2 cellular contexts compared by ENCODE assay signal in the genomic region with DNA sequence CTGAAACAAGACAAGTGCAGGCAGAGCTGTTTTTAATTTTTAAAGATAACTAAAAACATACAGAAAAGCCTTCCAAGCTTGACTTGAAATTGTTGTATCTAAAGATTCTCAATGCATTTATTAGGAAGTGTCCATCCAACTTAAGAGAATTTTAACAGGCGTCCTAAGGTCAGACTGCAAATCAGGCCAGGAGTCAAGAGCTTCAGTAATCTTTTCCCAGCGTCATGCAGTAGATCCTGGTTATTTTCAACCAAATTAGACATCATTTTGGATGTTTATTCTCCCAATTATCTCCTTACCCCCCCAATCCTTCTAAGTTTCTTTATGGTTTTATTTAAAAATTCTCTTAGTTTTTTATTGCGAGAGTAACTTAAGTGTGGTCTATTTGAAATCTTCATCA.
TF ChIP-seq lines count a peak whose summit lies in the region.

No MANE protein-coding gene starts in this region.

TF ChIP-seq in liver, 16 proteins besides CTCF, POLR2A, EP300 and RAD21:
- TF ChIP-seq REST (IDR thresholded peaks at IDR 0.05): no peak
- TF ChIP-seq YY1 (IDR thresholded peaks at IDR 0.05): no peak
- TF ChIP-seq FOXA2 (IDR thresholded peaks at IDR 0.05): no peak
- TF ChIP-seq JUND (IDR thresholded peaks at IDR 0.05): peak in 1 of 2 donors; percentile 27
- no peak for TF ChIP-seq HNF4G (IDR thresholded peaks at IDR 0.05)
- TF ChIP-seq EGR1 (IDR thresholded peaks at IDR 0.05; ENCODE audit: low read depth in 2 of 2): no peak
- TF ChIP-seq, protein P1, sequence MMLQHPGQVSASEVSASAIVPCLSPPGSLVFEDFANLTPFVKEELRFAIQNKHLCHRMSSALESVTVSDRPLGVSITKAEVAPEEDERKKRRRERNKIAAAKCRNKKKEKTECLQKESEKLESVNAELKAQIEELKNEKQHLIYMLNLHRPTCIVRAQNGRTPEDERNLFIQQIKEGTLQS (IDR thresholded peaks at IDR 0.05): no peak
- peak; percentile 53 for TF ChIP-seq NR2F2 (IDR thresholded peaks at IDR 0.05)

TF ChIP-seq in HepG2, 621 proteins besides CTCF, POLR2A, EP300 and RAD21 (continued from another document):
- no peak for TF ChIP-seq PAX8 (CRISPR knock-in tag; IDR thresholded peaks at IDR 0.05; ENCODE audit: borderline replicate concordance)
- no peak for TF ChIP-seq ISL2 (CRISPR knock-in tag; IDR thresholded peaks at IDR 0.05)
- no peak for TF ChIP-seq NCOR1 (IDR thresholded peaks at IDR 0.05; ENCODE audit: borderline replicate concordance, low read length)
- no peak for TF ChIP-seq ZNF343 (CRISPR knock-in tag; IDR thresholded peaks at IDR 0.05)
- TF ChIP-seq E2F2 (CRISPR knock-in tag; IDR thresholded peaks at IDR 0.05; ENCODE audit: borderline replicate concordance): no peak
- TF ChIP-seq GMEB2 (CRISPR knock-in tag; IDR thresholded peaks at IDR 0.05; ENCODE audit: low read depth): no peak
- no peak for TF ChIP-seq TEAD3 (CRISPR knock-in tag; optimal IDR thresholded peaks at IDR 0.05; ENCODE audit: borderline replicate concordance)
